8 cellular contexts compared by ENCODE assay signal in genomic region chr13:85864963-85865530, GRCh38.
DNase-seq lines count a peak whose midpoint lies in the region; ATAC-seq and TF ChIP-seq lines count a peak whose summit lies in the region.

No MANE protein-coding gene starts in this region.

- H3K4me1 Mint-ChIP-seq in endothelial cell (ENCODE audit: unreplicated experiment), result no peaks in the 10 kb centered on the region

- H3K27me3 Mint-ChIP-seq in endothelial cell (ENCODE audit: unreplicated experiment), result no peaks in the 10 kb centered on the region

- H3K27ac Mint-ChIP-seq in endothelial cell (ENCODE audit: unreplicated experiment), result no peak overlapping the region

- no peak overlapping the region for H3K4me3 ChIP-seq in skeletal muscle cell (ENCODE audit: low read depth, low read length)

- ATAC-seq in GM21723 (IDR thresholded peaks at IDR 0.05; ENCODE audit: unreplicated experiment), result no peak

- TF ChIP-seq CTCF in endothelial cell (IDR thresholded peaks at IDR 0.05; ENCODE audit: unreplicated experiment), result peak; percentile 18

- DNase-seq in NCI-H510A treated with DMSO at 0.1 percent for 48 hours (lab: John Stamatoyannopoulos, UW) (peak; percentile 9), NCI-H510A (lab: John Stamatoyannopoulos, UW) (no peak), NCI-H748 treated with DMSO at 0.1 percent for 48 hours (lab: John Stamatoyannopoulos, UW) (peak; percentile 2), endothelial cell (ENCODE audit: low spot score) (peak; percentile 54), skeletal muscle cell (ENCODE audit: low read depth) (peak; percentile 4), NCI-H2029 (lab: John Stamatoyannopoulos, UW) (no peak), middle frontal gyrus (ENCODE audit: extremely low spot score, low spot score) (no peak)

- no peaks in the 10 kb centered on the region for H3K9me3 Mint-ChIP-seq in endothelial cell (ENCODE audit: unreplicated experiment)

- H3K4me3 Mint-ChIP-seq in endothelial cell (ENCODE audit: unreplicated experiment), result no peak overlapping the region

- H3K36me3 Mint-ChIP-seq in endothelial cell (ENCODE audit: low read depth, unreplicated experiment), result no peaks in the 10 kb centered on the region

Comparison
In these comparisons a context has a peak if more than half of its experiments do, and no peak if none do; other contexts are left out.
1. DNase-seq: peak in NCI-H510A treated with DMSO at 0.1 percent for 48 hours (single experiment), NCI-H748 treated with DMSO at 0.1 percent for 48 hours (single experiment), endothelial cell (single experiment) and skeletal muscle cell (single experiment); none in NCI-H510A (single experiment), NCI-H2029 (single experiment) and middle frontal gyrus (single experiment).